Comparison of ENCODE assay signal across 17 cellular contexts in the genomic region with DNA sequence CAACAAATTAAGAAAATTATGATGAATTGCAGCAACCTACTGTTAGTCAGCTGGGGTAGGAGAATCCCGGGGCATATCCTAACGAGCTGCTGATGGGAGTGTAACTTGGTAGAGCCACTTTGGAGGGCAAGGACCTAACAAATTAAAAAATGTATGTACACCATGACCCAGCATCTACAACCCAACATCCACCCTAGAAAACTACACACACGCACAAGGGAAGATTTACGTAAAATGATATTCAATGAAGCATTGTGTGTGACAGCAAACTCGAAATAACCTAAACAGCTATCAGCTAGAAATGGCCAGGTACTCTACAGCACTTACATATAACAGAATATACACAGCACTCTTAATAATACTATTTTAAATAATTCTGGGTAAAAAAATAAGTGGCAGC. TPM values are rescaled to one million over a fixed set of nuclear protein-coding genes. Genes with fewer than 3 reads are reported as not detected.
DNase-seq lines count a peak whose midpoint lies in the region; ATAC-seq, FAIRE-seq and TF ChIP-seq lines count a peak whose summit lies in the region.
"Had no signal": no experiment of that assay in that cellular context is flagged by ENCODE, and none has a peak within 500 bp of the region (broad histone marks: within the 10 kb centered on the region; RNA-seq: fewer than 3 reads in every experiment).

No MANE protein-coding gene starts in this region.

- TF ChIP-seq POLR2A in GM12891 (IDR thresholded peaks at IDR 0.05; ENCODE audit: low read depth, low read length) = no peak

- peaks cover 0 to 7% (median 0%) of the 10 kb centered on the region in 7 donors for H3K9me3 Mint-ChIP-seq in CD14-positive monocyte
- no peaks in the 10 kb centered on the region for H3K9me3 Mint-ChIP-seq in activated CD8-positive, alpha-beta T cell treated with anti-CD3 and anti-CD28 coated beads for 36 hours

- H3K27me3 ChIP-seq in lower lobe of right lung (ENCODE audit: low read depth) = no peaks in the 10 kb centered on the region
- H3K27me3 ChIP-seq: transverse colon had no signal

- intact Hi-C loops in CD14-positive monocyte (cut with micrococcal nuclease) = loop anchor here in 1 of 2 donors (5.0 kb wide), 1 partner anchor 47 kb away; no protein-coding TSS in a partner anchor
- intact Hi-C loops in activated CD8-positive, alpha-beta T cell treated with anti-CD3 and anti-CD28 coated beads for 36 hours (cut with micrococcal nuclease) = loop anchor here (5.0 to 10.0 kb wide), 2 partner anchors 88 to 1346 kb away; a partner anchor contains a TSS
- intact Hi-C loops in lower lobe of right lung (cut with DNase I) = no loop called here

- ATAC-seq in activated CD8-positive, alpha-beta T cell treated with anti-CD3 and anti-CD28 coated beads for 36 hours = no peak
- ATAC-seq in lower lobe of right lung (no peak), GM21619 (IDR thresholded peaks at IDR 0.05; ENCODE audit: unreplicated experiment) (no peak), HG02840 (IDR thresholded peaks at IDR 0.05; ENCODE audit: low FRiP score, unreplicated experiment) (no peak)
- ATAC-seq: psoas muscle had no signal

- no peaks in the 10 kb centered on the region for H3K9me3 ChIP-seq in lower lobe of right lung
- H3K9me3 ChIP-seq: psoas muscle, transverse colon had no signal

- no peaks in the 10 kb centered on the region for H3K27me3 Mint-ChIP-seq in CD14-positive monocyte (ENCODE audit: low read depth in 3 of 3)
- no peaks in the 10 kb centered on the region for H3K27me3 Mint-ChIP-seq in activated CD8-positive, alpha-beta T cell treated with anti-CD3 and anti-CD28 coated beads for 36 hours

- CTCF ChIA-PET in activated CD8-positive, alpha-beta T cell treated with anti-CD3 and anti-CD28 coated beads for 36 hours (lab: Charles Lee) = interaction anchor here (1.5 to 2.8 kb wide), 4 partner anchors 25 to 115 kb away, joined by 4 to 12 read pairs (median 6); a partner anchor contains a TSS
- CTCF ChIA-PET in GM10248 (lab: Yijun Ruan, JAX) = interaction anchor here (0.8 to 2.4 kb wide), 4 partner anchors 9 to 73 kb away, joined by 3 to 15 read pairs (median 4); no protein-coding TSS in a partner anchor

- H3K27ac Mint-ChIP-seq in CD14-positive monocyte = peak overlapping the region; percentile 56 to 97 (median 88)
- peak overlapping the region; percentile 97 for H3K27ac Mint-ChIP-seq in activated CD8-positive, alpha-beta T cell treated with anti-CD3 and anti-CD28 coated beads for 36 hours

- DNase-seq in CD14-positive monocyte (ENCODE audit: low spot score) = no peak
- DNase-seq in GM12891 (ENCODE audit: insufficient read length, low spot score) = no peak
- no peak for DNase-seq in activated CD8-positive, alpha-beta T cell treated with anti-CD3 and anti-CD28 coated beads for 36 hours
- no peak for DNase-seq in lower lobe of right lung
- DNase-seq in NAMALWA (ENCODE audit: low spot score) = no peak
- DNase-seq in GM10248 (ENCODE audit: extremely low spot score) = no peak
- DNase-seq: activated CD4-positive, CD25-positive, alpha-beta regulatory T cell treated with anti-CD3 and anti-CD28 coated beads, Interleukin-2, amount 50 U/mL, for 72 hours; central memory CD4-positive, alpha-beta T cell; NCI-H1436 treated with DMSO at 0.1 percent for 48 hours; NCI-H510A; psoas muscle; transverse colon had no signal

- H3K27ac ChIP-seq in lower lobe of right lung = peak overlapping the region; percentile 51
- H3K27ac ChIP-seq: psoas muscle had no signal

- no peaks in the 10 kb centered on the region for H3K4me1 ChIP-seq in lower lobe of right lung
- H3K4me1 ChIP-seq: psoas muscle, transverse colon had no signal

- peaks cover 68% of the 10 kb centered on the region for H3K4me1 Mint-ChIP-seq in CD14-positive monocyte
- peaks cover 63% of the 10 kb centered on the region for H3K4me1 Mint-ChIP-seq in activated CD8-positive, alpha-beta T cell treated with anti-CD3 and anti-CD28 coated beads for 36 hours (ENCODE audit: low read depth)

- peaks cover 35 to 41% of the 10 kb centered on the region in 2 donors for H3K36me3 Mint-ChIP-seq in CD14-positive monocyte
- peaks cover 41% of the 10 kb centered on the region for H3K36me3 Mint-ChIP-seq in activated CD8-positive, alpha-beta T cell treated with anti-CD3 and anti-CD28 coated beads for 36 hours (ENCODE audit: low read depth)

- H3K4me3 ChIP-seq in lower lobe of right lung = peak overlapping the region; percentile 45
- H3K4me3 ChIP-seq: psoas muscle had no signal

- TF ChIP-seq CTCF in CD14-positive monocyte (IDR thresholded peaks at IDR 0.05) (no peak), lower lobe of right lung (IDR thresholded peaks at IDR 0.05) (no peak), GM10248 (IDR thresholded peaks at IDR 0.05; ENCODE audit: control extremely low read depth, extremely low read depth, low read depth, missing control alignments) (no peak)
- TF ChIP-seq CTCF in activated CD8-positive, alpha-beta T cell treated with anti-CD3 and anti-CD28 coated beads for 36 hours (IDR thresholded peaks at IDR 0.05) = no peak

- no peaks in the 10 kb centered on the region for H3K36me3 ChIP-seq in lower lobe of right lung
- H3K36me3 ChIP-seq: transverse colon had no signal

- POLR2A ChIA-PET in activated CD8-positive, alpha-beta T cell treated with anti-CD3 and anti-CD28 coated beads for 36 hours (lab: Charles Lee) = interaction anchor here (1.9 to 4.8 kb wide), 3 partner anchors 47 to 91 kb away, joined by 12 to 47 read pairs (median 38); a partner anchor contains a TSS
- POLR2A ChIA-PET in GM10248 (lab: Yijun Ruan, JAX) = no interaction called here

- peak; percentile 69 for FAIRE-seq in GM12891 (lab: Jason Lieb, UNC)
- FAIRE-seq: H1, keratinocyte had no signal

- peak overlapping the region; percentile 88 to 89 for H3K4me3 Mint-ChIP-seq in CD14-positive monocyte
- peak overlapping the region; percentile 96 for H3K4me3 Mint-ChIP-seq in activated CD8-positive, alpha-beta T cell treated with anti-CD3 and anti-CD28 coated beads for 36 hours

TF ChIP-seq in GM12891, 5 proteins besides CTCF, POLR2A, EP300 and RAD21:
- TF ChIP-seq PAX5 (IDR thresholded peaks at IDR 0.05; ENCODE audit: insufficient read depth, low read length, severe bottlenecking) = no peak
- no peak for TF ChIP-seq POU2F2 (IDR thresholded peaks at IDR 0.05; ENCODE audit: low read depth, low read length)
- TF ChIP-seq TAF1 (IDR thresholded peaks at IDR 0.05; ENCODE audit: low read depth, low read length) = no peak
- TF ChIP-seq SPI1 (IDR thresholded peaks at IDR 0.05; ENCODE audit: low read depth, low read length) = no peak
- TF ChIP-seq POLR2AphosphoS5 (IDR thresholded peaks at IDR 0.05; ENCODE audit: low read depth, low read length) = no peak

RNA-seq across cellular contexts. Expression of a gene that starts 1.8 kb away (rescaled TPM):
- polyA plus RNA-seq in CD14-positive monocyte = 100 to 1,000 TPM; 277 to 350 TPM
- 258 TPM for polyA plus RNA-seq in GM12891 (2012; ENCODE audit: low read depth, missing spikeins)
- total RNA-seq in activated CD8-positive, alpha-beta T cell treated with anti-CD3 and anti-CD28 coated beads for 36 hours = 10 to 100 TPM; 47.1 to 47.9 TPM
- total RNA-seq in lower lobe of right lung = 124 TPM
- total RNA-seq: glomerular endothelial cell, H1 had no signal
- polyA plus RNA-seq: H1 had no signal
